19 cellular contexts compared by ENCODE assay signal in genomic region chr1:95236784-95237575, GRCh38. TPM values are rescaled to one million over a fixed set of nuclear protein-coding genes. Genes with fewer than 3 reads are reported as not detected.
DNase-seq lines count a peak whose midpoint lies in the region; ATAC-seq lines count a peak whose summit lies in the region.
"Had no signal": no experiment of that assay in that cellular context is flagged by ENCODE, and none has a peak within 500 bp of the region (broad histone marks: within the 10 kb centered on the region; RNA-seq: fewer than 3 reads in every experiment).

No MANE protein-coding gene starts in this region.

- peaks cover 3% of the 10 kb centered on the region for H3K9me3 Mint-ChIP-seq in activated T-helper 17 cell treated with anti-CD3 and anti-CD28 coated beads, Interleukin-2, amount 50 U/mL, for 72 hours

- peaks cover 33% of the 10 kb centered on the region for H3K36me3 Mint-ChIP-seq in activated T-helper 17 cell treated with anti-CD3 and anti-CD28 coated beads, Interleukin-2, amount 50 U/mL, for 72 hours (ENCODE audit: low read depth)

- peak; percentile 66 for DNase-seq in EH (ENCODE audit: low read depth)
- peak; percentile 10 for DNase-seq in iPS-NIHi7 (ENCODE audit: extremely low spot score)
- DNase-seq in renal cortical epithelial cell (ENCODE audit: low read depth), result peak; percentile 7
- no peak for DNase-seq in NCI-H1105 (lab: John Stamatoyannopoulos, UW)
- no peak for DNase-seq in COLO829 (ENCODE audit: low spot score)
- DNase-seq: activated CD4-positive, alpha-beta memory T cell treated with anti-CD3 and anti-CD28 coated beads for 36 hours; activated gamma-delta T cell treated with Interleukin-2 at 50 U/mL for 16 hours; effector CD8-positive, alpha-beta T cell; foreskin fibroblast; GOT3; NCI-H2029; NCI-H524 treated with DMSO at 0.1 percent for 48 hours; PC-9; right lobe of liver; SK-N-SH; stimulated activated CD8-positive, alpha-beta memory T cell treated with anti-CD3 and anti-CD28 coated beads, Interleukin-4, amount 100 ng/mL, for 48 hours had no signal

- ATAC-seq in activated T-helper 17 cell treated with anti-CD3 and anti-CD28 coated beads, Interleukin-2, amount 50 U/mL, for 72 hours (replicated peaks), result no peak
- ATAC-seq in HG03565 (IDR thresholded peaks at IDR 0.05; ENCODE audit: unreplicated experiment), result no peak
- ATAC-seq: right lobe of liver had no signal

- H3K27ac Mint-ChIP-seq in activated T-helper 17 cell treated with anti-CD3 and anti-CD28 coated beads, Interleukin-2, amount 50 U/mL, for 72 hours, result no peak overlapping the region
- H3K27ac Mint-ChIP-seq: activated CD4-positive, alpha-beta memory T cell treated with anti-CD3 and anti-CD28 coated beads for 36 hours had no signal

- H3K4me3 Mint-ChIP-seq in activated T-helper 17 cell treated with anti-CD3 and anti-CD28 coated beads, Interleukin-2, amount 50 U/mL, for 72 hours, result peak overlapping the region; percentile 21
- H3K4me3 Mint-ChIP-seq: activated CD4-positive, alpha-beta memory T cell treated with anti-CD3 and anti-CD28 coated beads for 36 hours; CD14-positive monocyte had no signal

- H3K27me3 Mint-ChIP-seq in activated T-helper 17 cell treated with anti-CD3 and anti-CD28 coated beads, Interleukin-2, amount 50 U/mL, for 72 hours, result no peaks in the 10 kb centered on the region

- H3K4me1 Mint-ChIP-seq in activated T-helper 17 cell treated with anti-CD3 and anti-CD28 coated beads, Interleukin-2, amount 50 U/mL, for 72 hours, result peaks cover 28% of the 10 kb centered on the region

RNA-seq across cellular contexts. Expression of gene RWDD3, which starts 3.0 kb away (rescaled TPM):
- 10 to 100 TPM; 10.0 to 12.7 TPM for total RNA-seq in activated T-helper 17 cell treated with anti-CD3 and anti-CD28 coated beads, Interleukin-2, amount 50 U/mL, for 72 hours
- total RNA-seq in renal cortical epithelial cell, result 9.9 and 18.7 TPM in 2 replicates

Comparison
In these comparisons a context has a peak if more than half of its experiments do, and no peak if none do; other contexts are left out.
1. DNase-seq: peak in EH (single experiment), iPS-NIHi7 (single experiment) and renal cortical epithelial cell (single experiment); none in NCI-H1105 (single experiment) and COLO829 (single experiment).